29 cellular contexts compared by ENCODE assay signal in genomic region chr1:171884475-171884874, GRCh38. TPM values are rescaled to one million over a fixed set of nuclear protein-coding genes. Genes with fewer than 3 reads are reported as not detected.
DNase-seq lines count a peak whose midpoint lies in the region; ATAC-seq, FAIRE-seq and TF ChIP-seq lines count a peak whose summit lies in the region.
"Had no signal": no experiment of that assay in that cellular context is flagged by ENCODE, and none has a peak within 500 bp of the region (broad histone marks: within the 10 kb centered on the region; RNA-seq: fewer than 3 reads in every experiment).

No MANE protein-coding gene starts in this region.

- BruUV-seq in GM12878 (replicated peaks; lab: Mats Ljungman, UMichigan), result no TSS peak

- no peak overlapping the region for H3K4me3 ChIP-seq in Jurkat, Clone E6-1 (ENCODE audit: low read length)
- H3K4me3 ChIP-seq in GM12878, result no peak overlapping the region
- H3K4me3 ChIP-seq: left lung, psoas muscle, thoracic aorta had no signal

- in situ Hi-C loops in GM12878 (cut with MboI), result no loop called here

- no peak for TF ChIP-seq RAD21 in GM12878 (IDR thresholded peaks at IDR 0.05; ENCODE audit: insufficient read depth, low read depth, low read length)

- POLR2A ChIA-PET in GM12878 (lab: Charles Lee), result no interaction called here

- H3K4me1 ChIP-seq in GM12878 (ENCODE audit: control insufficient read depth, insufficient read depth, low read length), result 0 out of 2 replicates have a peak, but pooled peaks cover 4% of the 10 kb centered on the region
- H3K4me1 ChIP-seq: left lung, psoas muscle had no signal

- no peak overlapping the region for H3K9ac ChIP-seq in GM12878 (ENCODE audit: control insufficient read depth, insufficient read depth, low read length)

- H3K27ac ChIP-seq in GM12878 (ENCODE audit: control insufficient read depth, insufficient read depth), result no peak overlapping the region
- H3K27ac ChIP-seq: left lung, psoas muscle, thoracic aorta had no signal

- no peak for TF ChIP-seq EP300 in GM12878 (IDR thresholded peaks at IDR 0.05; ENCODE audit: borderline replicate concordance in 1 of 2, control insufficient read depth in 1 of 2, low read depth in 2 of 2, low read length in 2 of 2)

- no peaks in the 10 kb centered on the region for H3K9me3 ChIP-seq in GM12878 (replicated peaks; ENCODE audit: control insufficient read depth, insufficient read depth, low read length)
- H3K9me3 ChIP-seq: left lung, psoas muscle, thoracic aorta had no signal

- no peaks in the 10 kb centered on the region for H3K36me3 Mint-ChIP-seq in activated naive CD4-positive, alpha-beta T cell treated with anti-CD3 and anti-CD28 coated beads, Interleukin-2, amount 50 U/mL, for 72 hours
- no peaks in the 10 kb centered on the region for H3K36me3 Mint-ChIP-seq in stimulated activated effector memory CD8-positive, alpha-beta T cell treated with anti-CD3 and anti-CD28 coated beads, Interleukin-12 subunit alpha, Interleukin-12 subunit beta, amount 100 ng/mL, for 72 hours
- H3K36me3 Mint-ChIP-seq: CD4-positive, CD25-positive, alpha-beta regulatory T cell; naive thymus-derived CD4-positive, alpha-beta T cell had no signal

- H2AFZ ChIP-seq in GM12878 (ENCODE audit: control insufficient read depth, low read depth, low read length), result no peak overlapping the region

- H3K4me2 ChIP-seq in GM12878 (ENCODE audit: control insufficient read depth, insufficient read depth), result no peak overlapping the region

- H3K27ac Mint-ChIP-seq in activated naive CD4-positive, alpha-beta T cell treated with anti-CD3 and anti-CD28 coated beads, Interleukin-2, amount 50 U/mL, for 72 hours, result peak overlapping the region in 1 of 2 donors; percentile 54
- no peak overlapping the region for H3K27ac Mint-ChIP-seq in stimulated activated effector memory CD8-positive, alpha-beta T cell treated with anti-CD3 and anti-CD28 coated beads, Interleukin-12 subunit alpha, Interleukin-12 subunit beta, amount 100 ng/mL, for 72 hours
- H3K27ac Mint-ChIP-seq: CD4-positive, CD25-positive, alpha-beta regulatory T cell; effector memory CD8-positive, alpha-beta T cell had no signal

- no peak overlapping the region for H3K4me3 Mint-ChIP-seq in stimulated activated effector memory CD8-positive, alpha-beta T cell treated with anti-CD3 and anti-CD28 coated beads, Interleukin-12 subunit alpha, Interleukin-12 subunit beta, amount 100 ng/mL, for 72 hours
- H3K4me3 Mint-ChIP-seq: CD4-positive, CD25-positive, alpha-beta regulatory T cell; effector memory CD8-positive, alpha-beta T cell; H9; T-helper 2 cell treated with Interferon-gamma antibody and Interleukin-4, amounts not matched to agents 5 μg/mL and 100 μg/mL, for 36 hours had no signal

- peak; percentile 2 to 72 for ATAC-seq in activated naive CD4-positive, alpha-beta T cell treated with anti-CD3 and anti-CD28 coated beads, Interleukin-2, amount 50 U/mL, for 72 hours
- ATAC-seq in GM12878 (peak; percentile 62), GM21526 (IDR thresholded peaks at IDR 0.05; ENCODE audit: low FRiP score, unreplicated experiment) (no peak)
- peak; percentile 66 for ATAC-seq in stimulated activated effector memory CD8-positive, alpha-beta T cell treated with anti-CD3 and anti-CD28 coated beads, Interleukin-12 subunit alpha, Interleukin-12 subunit beta, amount 100 ng/mL, for 72 hours
- ATAC-seq: effector memory CD8-positive, alpha-beta T cell; esophagus mucosa; left lung; naive thymus-derived CD4-positive, alpha-beta T cell; PC-3; psoas muscle had no signal

- H3K9me3 Mint-ChIP-seq in activated naive CD4-positive, alpha-beta T cell treated with anti-CD3 and anti-CD28 coated beads, Interleukin-2, amount 50 U/mL, for 72 hours, result no peaks in the 10 kb centered on the region
- H3K9me3 Mint-ChIP-seq in stimulated activated effector memory CD8-positive, alpha-beta T cell treated with anti-CD3 and anti-CD28 coated beads, Interleukin-12 subunit alpha, Interleukin-12 subunit beta, amount 100 ng/mL, for 72 hours, result no peaks in the 10 kb centered on the region
- H3K9me3 Mint-ChIP-seq: CD4-positive, CD25-positive, alpha-beta regulatory T cell; effector memory CD8-positive, alpha-beta T cell; H9; naive thymus-derived CD4-positive, alpha-beta T cell had no signal

- H3K79me2 ChIP-seq in GM12878 (ENCODE audit: control insufficient read depth, insufficient read depth, low read length), result no peaks in the 10 kb centered on the region

- no peaks in the 10 kb centered on the region for H3K36me3 ChIP-seq in GM12878 (ENCODE audit: control insufficient read depth in 2 of 2, insufficient read depth in 2 of 2, low read length in 1 of 2)
- H3K36me3 ChIP-seq: left lung, thoracic aorta had no signal

- SMC1A ChIA-PET in GM12878 (lab: Charles Lee; ENCODE audit: uncharacterized antibody, unreplicated experiment), result no interaction called here

- no peak for TF ChIP-seq CTCF in GM12878 (IDR thresholded peaks at IDR 0.05 in 2 of 3, conservative IDR thresholded peaks at IDR 0.05 in 1 of 3; ENCODE audit: control insufficient read depth in 2 of 3, extremely low read depth in 1 of 3, insufficient read depth in 1 of 3, low read depth in 3 of 3, low read length in 3 of 3)

- H4K20me1 ChIP-seq in GM12878 (ENCODE audit: control insufficient read depth, insufficient read depth), result no peaks in the 10 kb centered on the region

- TF ChIP-seq POLR2A in GM12878 (IDR thresholded peaks at IDR 0.05; ENCODE audit: low read depth, low read length), result no peak

- CTCF ChIA-PET in GM12878 (lab: Yijun Ruan, JAX), result interaction anchor here (1.1 to 1.2 kb wide), 2 partner anchors 83 to 84 kb away, joined by 3 read pairs; no protein-coding TSS in a partner anchor

- no peak for FAIRE-seq in GM12878 (lab: Jason Lieb, UNC)
- FAIRE-seq: A204.1, colon, frontal cortex, urothelium cell line had no signal

- DNase-seq in activated naive CD4-positive, alpha-beta T cell treated with anti-CD3 and anti-CD28 coated beads, Interleukin-2, amount 50 U/mL, for 72 hours (ENCODE audit: low spot score in 2 of 2), result no peak
- DNase-seq in activated naive CD4-positive, alpha-beta T cell treated with anti-CD3 and anti-CD28 coated beads, Interleukin-2, amount 50 U/mL, for 16 hours, result no peak
- peak; percentile 16 for DNase-seq in Jurkat, Clone E6-1 (ENCODE audit: low read depth, low spot score)
- DNase-seq in GM12878 (ENCODE audit: low read depth, low spot score), result no peak
- no peak for DNase-seq in stimulated activated effector memory CD8-positive, alpha-beta T cell treated with anti-CD3 and anti-CD28 coated beads, Interleukin-12 subunit alpha, Interleukin-12 subunit beta, amount 100 ng/mL, for 72 hours (ENCODE audit: low spot score in 2 of 2)
- no peak for DNase-seq in hepatic stellate cell (ENCODE audit: low spot score)
- DNase-seq in GM19238 (ENCODE audit: insufficient read length, low spot score), result no peak
- DNase-seq: amygdala; effector memory CD8-positive, alpha-beta T cell; EL; H9; left lung; naive thymus-derived CD4-positive, alpha-beta T cell; NCI-H146; NCI-H510A; occipital lobe; PC-3; psoas muscle; Right ventricle myocardium superior; stimulated activated naive CD4-positive, alpha-beta T cell treated with Interleukin-2 at 50 U/mL for 16 hours had no signal

- H3K27me3 ChIP-seq in GM12878 (replicated peaks in 1 of 2; ENCODE audit: control insufficient read depth in 2 of 2, insufficient read depth in 2 of 2, low read length in 1 of 2), result no peaks in the 10 kb centered on the region
- H3K27me3 ChIP-seq: left lung had no signal

- WGBS in GM12878 (ENCODE audit: insufficient coverage, insufficient replicate concordance, low lambda C conversion rate, missing lambda C conversion rate), result 39% methylated on average over 1 of the region's 1 CpG

- intact Hi-C loops in GM12878 (cut with micrococcal nuclease; ENCODE audit: unreplicated experiment), result no loop called here

- no peaks in the 10 kb centered on the region for H3K4me1 Mint-ChIP-seq in stimulated activated effector memory CD8-positive, alpha-beta T cell treated with anti-CD3 and anti-CD28 coated beads, Interleukin-12 subunit alpha, Interleukin-12 subunit beta, amount 100 ng/mL, for 72 hours

- RAD21 ChIA-PET in GM12878 (lab: Charles Lee; ENCODE audit: unreplicated experiment), result no interaction called here

TF ChIP-seq in GM12878, 131 proteins besides CTCF, POLR2A, EP300 and RAD21 (continues in another document):
- TF ChIP-seq NR2C1 (IDR thresholded peaks at IDR 0.05) (no peak), FOXK2 (IDR thresholded peaks at IDR 0.05) (no peak), BCL11A (IDR thresholded peaks at IDR 0.05; ENCODE audit: low read depth, low read length) (no peak), HCFC1 (IDR thresholded peaks at IDR 0.05; ENCODE audit: low read length) (no peak), ZNF384 (IDR thresholded peaks at IDR 0.05; ENCODE audit: borderline replicate concordance, low read depth, low read length) (no peak)

RNA-seq across cellular contexts. Expression of gene DNM3, which starts 43.2 kb away (rescaled TPM):
- 1 to 10 TPM; 2.6 to 4.5 TPM for total RNA-seq in activated naive CD4-positive, alpha-beta T cell treated with anti-CD3 and anti-CD28 coated beads, Interleukin-2, amount 50 U/mL, for 72 hours
- 1.2 TPM for polyA plus RNA-seq in Jurkat, Clone E6-1 (2012; ENCODE audit: insufficient read depth, insufficient read length)
- 4.2 and 7.9 TPM in 2 replicates for total RNA-seq in GM12878 (2013; cell fraction: nucleolus; rRNA removed)
- total RNA-seq in GM12878 (2014; rRNA removed) (0.05 and 0.11 TPM in 2 replicates), GM12878 (2014; rRNA removed; fragmentation: Illumina TruSeq; extraction: Trizol) (0.14 and 0.18 TPM in 2 replicates), GM12878 (2021) (0.05 and 0.08 TPM in 2 replicates)
- polyA plus RNA-seq in GM12878 (2011; ENCODE audit: low read depth), result 0.16 TPM
- polyA plus RNA-seq in GM12878 (2011; rRNA removed) (1.5 and 2.5 TPM in 2 replicates), GM12878 (2014; fragmentation: Illumina TruSeq; extraction: Trizol) (0.04 and 0.08 TPM in 2 replicates), GM12878 (2014; fragmentation: Nextera tagmentation; extraction: Ambion mirVana) (not detected), GM12878 (2014; rRNA removed) (0.03 and 0.06 TPM in 2 replicates), GM12878 (2016; fragmentation: Nextera tagmentation; extraction: Ambion mirVana) (under 1 TPM in 1 of 2 experiments, not detected in 1; 0.07 TPM)
- 1.8 and 2.0 TPM in 2 replicates for polyA plus RNA-seq in GM12878 (2011; cell fraction: cytosol; rRNA removed)
- 1.8 and 2.8 TPM in 2 replicates for polyA plus RNA-seq in GM12878 (2011; cell fraction: nucleus; rRNA removed)
- polyA plus RNA-seq in GM12878 (2012), result 0.11 and 0.31 TPM in 2 replicates
- polyA minus RNA-seq in GM12878 (2011; rRNA and poly(A)+ RNA removed), result 2.3 and 3.5 TPM in 2 replicates
- 0.73 and 1.2 TPM in 2 replicates for polyA minus RNA-seq in GM12878 (2011; cell fraction: cytosol; rRNA and poly(A)+ RNA removed)
- 5.4 and 8.7 TPM in 2 replicates for polyA minus RNA-seq in GM12878 (2011; cell fraction: nucleus; rRNA and poly(A)+ RNA removed)
